ENCODE assay signal across 10 cellular contexts in the genomic region with DNA sequence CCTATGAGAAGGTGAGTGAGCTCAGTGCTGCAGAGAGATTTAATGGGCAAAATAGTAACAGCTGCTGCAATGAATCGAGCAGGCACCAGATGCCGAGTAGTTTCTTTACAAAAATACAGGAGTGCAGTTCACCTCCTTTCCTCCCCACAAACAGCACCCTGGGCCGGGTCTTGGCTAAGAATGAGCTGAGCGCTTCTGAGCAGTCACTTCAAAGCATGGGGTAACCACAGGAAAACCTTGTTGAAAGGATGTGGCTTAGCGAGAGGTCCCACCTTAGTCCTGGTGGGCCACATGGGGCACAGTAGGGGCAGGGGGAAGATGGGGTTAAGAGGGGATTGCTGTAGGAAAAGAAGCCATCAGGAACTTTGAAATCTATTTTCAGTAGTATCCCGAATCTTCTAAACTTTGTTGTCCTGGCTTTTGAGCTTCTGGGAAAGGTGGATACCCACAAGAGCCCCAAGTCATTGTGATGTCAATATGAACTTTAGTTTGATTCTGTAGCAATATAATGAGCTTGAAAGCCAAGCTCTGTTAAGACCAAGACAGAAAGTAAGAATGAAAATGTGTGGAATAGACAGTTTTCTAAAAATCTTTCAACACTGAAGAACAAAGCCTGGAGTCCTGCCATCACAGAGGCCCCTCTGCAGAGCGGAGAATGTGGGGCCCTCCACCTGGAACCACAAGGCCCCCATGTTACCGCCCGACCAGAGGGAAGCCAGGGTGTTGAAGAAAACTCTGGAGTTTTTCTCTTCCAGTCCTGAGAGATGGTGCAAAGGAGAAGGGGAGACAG.
DNase-seq lines count a peak whose midpoint lies in the region; ATAC-seq lines count a peak whose summit lies in the region.
"Had no signal": no experiment of that assay in that cellular context is flagged by ENCODE, and none has a peak within 500 bp of the region (broad histone marks: within the 10 kb centered on the region; RNA-seq: fewer than 3 reads in every experiment).

No MANE protein-coding gene starts in this region.

- ATAC-seq in HG02870 (IDR thresholded peaks at IDR 0.05; ENCODE audit: unreplicated experiment) (peak; percentile 41), GM19452 (IDR thresholded peaks at IDR 0.05; ENCODE audit: unreplicated experiment) (no peak), HG02798 (IDR thresholded peaks at IDR 0.05; ENCODE audit: poor library complexity, unreplicated experiment) (no peak)

- peak overlapping the region; percentile 63 for H3K4me3 Mint-ChIP-seq in activated naive CD4-positive, alpha-beta T cell treated with anti-CD3 and anti-CD28 coated beads, Interleukin-2, amount 50 U/mL, for 24 hours

- H3K4me1 Mint-ChIP-seq in activated naive CD4-positive, alpha-beta T cell treated with anti-CD3 and anti-CD28 coated beads, Interleukin-2, amount 50 U/mL, for 24 hours = peaks cover 55% of the 10 kb centered on the region

- H3K9me3 Mint-ChIP-seq in activated naive CD4-positive, alpha-beta T cell treated with anti-CD3 and anti-CD28 coated beads, Interleukin-2, amount 50 U/mL, for 24 hours = no peaks in the 10 kb centered on the region

- H3K36me3 Mint-ChIP-seq in activated naive CD4-positive, alpha-beta T cell treated with anti-CD3 and anti-CD28 coated beads, Interleukin-2, amount 50 U/mL, for 24 hours = no peaks in the 10 kb centered on the region

- no peak overlapping the region for H3K27ac Mint-ChIP-seq in activated naive CD4-positive, alpha-beta T cell treated with anti-CD3 and anti-CD28 coated beads, Interleukin-2, amount 50 U/mL, for 24 hours

- no peaks in the 10 kb centered on the region for H3K27me3 Mint-ChIP-seq in activated naive CD4-positive, alpha-beta T cell treated with anti-CD3 and anti-CD28 coated beads, Interleukin-2, amount 50 U/mL, for 24 hours

- DNase-seq in activated CD4-positive, alpha-beta T cell treated with anti-CD3 and anti-CD28 coated beads, Interleukin-2, amount 50 U/mL, for 4 hours = peak; percentile 15 to 25
- peak; percentile 15 to 23 (median 20) for DNase-seq in stimulated activated CD4-positive, alpha-beta T cell treated with anti-CD3 and anti-CD28 coated beads, TNF-alpha, amount 100 ng/mL, for 48 hours (ENCODE audit: low read depth in 3 of 3)
- no peak for DNase-seq in globus pallidus (ENCODE audit: low spot score)
- DNase-seq in NCI-H2081 treated with DMSO at 0.1 percent for 48 hours (lab: John Stamatoyannopoulos, UW) = no peak
- DNase-seq: Caco-2, midbrain had no signal

Comparison
In these comparisons a context has a peak if more than half of its experiments do, and no peak if none do; other contexts are left out.
1. DNase-seq: peak in activated CD4-positive, alpha-beta T cell treated with anti-CD3 and anti-CD28 coated beads, Interleukin-2, amount 50 U/mL, for 4 hours (2 of 2) and stimulated activated CD4-positive, alpha-beta T cell treated with anti-CD3 and anti-CD28 coated beads, TNF-alpha, amount 100 ng/mL, for 48 hours (3 of 3); none in globus pallidus (single experiment) and NCI-H2081 treated with DMSO at 0.1 percent for 48 hours (single experiment).